10 cellular contexts compared by ENCODE assay signal in the genomic region with DNA sequence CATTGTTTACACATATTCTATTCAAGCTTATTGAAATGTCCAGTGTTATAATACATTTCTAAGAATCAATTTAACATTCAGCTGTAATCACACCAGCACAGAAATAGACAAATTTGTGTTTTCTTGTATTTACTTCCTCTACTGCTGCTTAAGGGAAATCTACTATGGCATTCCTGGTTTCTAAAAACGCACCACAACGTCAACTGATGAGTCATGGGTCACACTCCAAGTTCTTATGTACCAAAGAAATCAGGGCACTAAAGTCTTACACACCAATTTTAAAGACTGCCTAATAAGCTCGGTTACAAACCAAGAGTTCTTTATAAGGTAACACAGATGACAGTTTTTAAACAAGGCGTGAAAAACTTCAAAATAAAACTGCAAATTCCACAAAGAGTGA. TPM values are rescaled to one million over a fixed set of nuclear protein-coding genes. Genes with fewer than 3 reads are reported as not detected.
DNase-seq lines count a peak whose midpoint lies in the region; ATAC-seq, FAIRE-seq and TF ChIP-seq lines count a peak whose summit lies in the region.
"Had no signal": no experiment of that assay in that cellular context is flagged by ENCODE, and none has a peak within 500 bp of the region (broad histone marks: within the 10 kb centered on the region; RNA-seq: fewer than 3 reads in every experiment).

No MANE protein-coding gene starts in this region.

- no peak overlapping the region for H3K4me3 ChIP-seq in cardiac muscle cell
- H3K4me3 ChIP-seq in K562: no peak overlapping the region
- no peak overlapping the region for H3K4me3 ChIP-seq in keratinocyte (ENCODE audit: control insufficient read depth in 2 of 3, extremely low read depth in 1 of 3, insufficient read depth in 2 of 3, low read depth in 1 of 3, low read length in 3 of 3)
- H3K4me3 ChIP-seq: thyroid gland had no signal

- H3K79me2 ChIP-seq in K562 (ENCODE audit: control insufficient read depth, insufficient read depth, low read length) (no peaks in the 10 kb centered on the region; the same call in 1 of the 3 replicates), keratinocyte (ENCODE audit: control insufficient read depth, insufficient read depth, low read length) (peaks cover 91% of the 10 kb centered on the region)

- peak; percentile 23 for FAIRE-seq in K562 (lab: Jason Lieb, UNC)
- peak; percentile 69 for FAIRE-seq in keratinocyte (lab: Jason Lieb, UNC)

- intact Hi-C loops in Right ventricle myocardium inferior (cut with DNase I) (no loop called here), K562 (cut with micrococcal nuclease) (no loop called here)

- no peaks in the 10 kb centered on the region for H4K20me1 ChIP-seq in K562 (replicated peaks; ENCODE audit: control insufficient read depth, insufficient read depth, low read length)
- peaks cover 4% of the 10 kb centered on the region for H4K20me1 ChIP-seq in keratinocyte (ENCODE audit: control insufficient read depth, extremely low read depth, insufficient read depth, low read length)

- TF ChIP-seq POLR2A in K562 (conservative IDR thresholded peaks at IDR 0.05) (no peak), GM18505 (IDR thresholded peaks at IDR 0.05; ENCODE audit: borderline replicate concordance, extremely low read depth, insufficient read depth, insufficient read length) (no peak)

- TF ChIP-seq CTCF in cardiac muscle cell (IDR thresholded peaks at IDR 0.05; ENCODE audit: low read depth, low read length): no peak
- no peak for TF ChIP-seq CTCF in K562 (IDR thresholded peaks at IDR 0.05 in 2 of 3, conservative IDR thresholded peaks at IDR 0.05 in 1 of 3; ENCODE audit: insufficient read depth in 2 of 3, low read depth in 1 of 3, low read length in 3 of 3)
- TF ChIP-seq CTCF in keratinocyte (optimal IDR thresholded peaks at IDR 0.05 in 1 of 3, IDR thresholded peaks at IDR 0.05 in 1 of 3, conservative IDR thresholded peaks at IDR 0.05 in 1 of 3; ENCODE audit: extremely low read depth in 1 of 3, insufficient read depth in 2 of 3, low read length in 3 of 3): no peak

- TF ChIP-seq EP300 in K562 (IDR thresholded peaks at IDR 0.05; ENCODE audit: low read length): no peak

- TF ChIP-seq RAD21 in K562 (CRISPR knock-in tag; conservative IDR thresholded peaks at IDR 0.05 in 1 of 2, IDR thresholded peaks at IDR 0.05 in 1 of 2): no peak

- ATAC-seq in Right ventricle myocardium inferior (no peak), K562 (no peak), HG03039 (IDR thresholded peaks at IDR 0.05; ENCODE audit: unreplicated experiment) (no peak), GM18505 (IDR thresholded peaks at IDR 0.05; ENCODE audit: unreplicated experiment) (no peak), HG02840 (IDR thresholded peaks at IDR 0.05; ENCODE audit: low FRiP score, unreplicated experiment) (no peak)

- no peak overlapping the region for H3K9ac ChIP-seq in K562 (ENCODE audit: insufficient read depth in 1 of 2, low read depth in 2 of 2, low read length in 2 of 2)
- no peak overlapping the region for H3K9ac ChIP-seq in keratinocyte (ENCODE audit: control insufficient read depth, extremely low read depth, insufficient read depth, low read length)

- H2AFZ ChIP-seq in K562 (ENCODE audit: low read depth, low read length): no peak overlapping the region
- no peak overlapping the region for H2AFZ ChIP-seq in keratinocyte (ENCODE audit: control insufficient read depth, low read length)

- H3K4me2 ChIP-seq in K562 (ENCODE audit: insufficient read depth, low read length) (no peak overlapping the region), keratinocyte (ENCODE audit: control insufficient read depth, extremely low read depth, insufficient read depth, low read depth, low read length) (peak overlapping the region; percentile 25)

- H3K27me3 ChIP-seq in cardiac muscle cell (no peaks in the 10 kb centered on the region), K562 (ENCODE audit: control insufficient read depth in 2 of 2, insufficient read depth in 2 of 2, low read length in 2 of 2) (no peaks in the 10 kb centered on the region), keratinocyte (ENCODE audit: control insufficient read depth, extremely low read depth, insufficient read depth, low read length) (no peaks in the 10 kb centered on the region)
- H3K27me3 ChIP-seq: thyroid gland had no signal

- H3K4me1 ChIP-seq in cardiac muscle cell (ENCODE audit: low read depth) (no peaks in the 10 kb centered on the region), K562 (replicated peaks in 1 of 2; ENCODE audit: control insufficient read depth in 2 of 2, insufficient read depth in 2 of 2, low read length in 2 of 2) (peaks cover 0 to 7% of the 10 kb centered on the region in 2 experiments; a peak in 4 of 5 replicates), keratinocyte (ENCODE audit: control insufficient read depth, extremely low read depth, insufficient read depth, low read length) (peaks cover 13% of the 10 kb centered on the region)

- CTCF ChIA-PET in K562 (lab: Yijun Ruan, JAX; ENCODE audit: low intra/inter-chr PET ratio): interaction anchor here (0.6 kb wide), 1 partner anchor 390 kb away, joined by 3 read pairs; no protein-coding TSS in a partner anchor

- no peaks in the 10 kb centered on the region for H3K36me3 ChIP-seq in cardiac muscle cell
- H3K36me3 ChIP-seq in K562 (ENCODE audit: control insufficient read depth, insufficient read depth, low read length): no peaks in the 10 kb centered on the region
- H3K36me3 ChIP-seq in keratinocyte (ENCODE audit: control insufficient read depth in 2 of 2, extremely low read depth in 1 of 2, insufficient read depth in 2 of 2, low read length in 2 of 2): peaks cover 0 to 1% of the 10 kb centered on the region in 2 experiments
- H3K36me3 ChIP-seq: thyroid gland had no signal

- peak; percentile 6 to 83 for DNase-seq in cardiac muscle cell (ENCODE audit: low read depth in 1 of 2, low spot score in 1 of 2)
- DNase-seq in Right ventricle myocardium inferior (ENCODE audit: missing footprints): no peak
- DNase-seq in K562 (ENCODE audit: extremely low read depth in 1 of 4, low spot score in 3 of 4): peak in 1 of 4 experiments; percentile 27
- no peak for DNase-seq in keratinocyte (ENCODE audit: low read depth, low spot score)
- no peak for DNase-seq in amygdala (lab: John Stamatoyannopoulos, UW)
- DNase-seq: activated T-cell treated with anti-CD3 and anti-CD28 coated beads, Interleukin-2, amount 50 U/mL, for 24 hours had no signal

- dilution Hi-C loops in keratinocyte (cut with MboI; ENCODE audit: extremely low pct_ligation_motif_present, low sequenced_read_pairs): no loop called here

- WGBS in K562 (ENCODE audit: insufficient coverage, low coverage, missing lambda C conversion rate): 8% methylated on average over 4 of the region's 4 CpGs

- H3K27ac ChIP-seq in cardiac muscle cell: no peak overlapping the region
- H3K27ac ChIP-seq in K562 (ENCODE audit: extremely low read depth, low read depth, low read length): no peak overlapping the region
- H3K27ac ChIP-seq in keratinocyte (ENCODE audit: control insufficient read depth, insufficient read depth, low read length): peak overlapping the region; percentile 37
- H3K27ac ChIP-seq: thyroid gland had no signal

- POLR2A ChIA-PET in K562 (lab: Yijun Ruan, JAX): no interaction called here

- no peaks in the 10 kb centered on the region for H3K9me1 ChIP-seq in K562 (ENCODE audit: control insufficient read depth, insufficient read depth, low read length)
- no peaks in the 10 kb centered on the region for H3K9me1 ChIP-seq in keratinocyte (ENCODE audit: control insufficient read depth, extremely low read depth, insufficient read depth, low read length)

- BruUV-seq in K562 (replicated peaks; lab: Mats Ljungman, UMichigan): no TSS peak

- H3K9me3 ChIP-seq in cardiac muscle cell (ENCODE audit: low read depth) (no peaks in the 10 kb centered on the region), K562 (replicated peaks; ENCODE audit: control insufficient read depth, insufficient read depth, low read depth, low read length) (no peaks in the 10 kb centered on the region), keratinocyte (ENCODE audit: control insufficient read depth, low read depth, low read length) (no peaks in the 10 kb centered on the region)
- H3K9me3 ChIP-seq: thyroid gland had no signal

- in situ Hi-C loops in K562 (cut with MboI): no loop called here

RNA-seq across cellular contexts. Expression of a gene that starts 13.2 kb away (rescaled TPM):
- total RNA-seq in cardiac muscle cell (7.4 and 11.6 TPM in 2 replicates), Right ventricle myocardium inferior (11.4 TPM), K562 (2014; rRNA removed) (2.2 and 3.1 TPM in 2 replicates), K562 (2014; rRNA removed; fragmentation: Illumina TruSeq; extraction: Trizol) (4.8 and 5.2 TPM in 2 replicates), K562 (2015; rRNA removed; fragmentation: Illumina TruSeq; extraction: Trizol) (5.5 TPM in 2 replicates), K562 (2021) (4.2 and 4.4 TPM in 2 replicates)
- polyA plus RNA-seq in cardiac muscle cell (7.1 and 10.1 TPM in 2 replicates), K562 (2011; rRNA removed) (3.6 and 4.0 TPM in 2 replicates), K562 (2014; fragmentation: Illumina TruSeq; extraction: Trizol) (4.2 and 5.0 TPM in 2 replicates), K562 (2014; fragmentation: Nextera tagmentation; extraction: Ambion mirVana) (1 to 10 TPM; 1.5 to 2.1 TPM), K562 (2014; rRNA removed) (2.6 and 2.7 TPM in 2 replicates), keratinocyte (12.1 to 17.0 TPM (median 14.4 TPM) in 3 replicates)
- 2.9 and 5.1 TPM in 2 replicates for total RNA-seq in K562 (2011; cell fraction: chromatin; rRNA removed; ENCODE audit: low replicate concordance)
- 1.8 and 2.1 TPM in 2 replicates for total RNA-seq in K562 (2011; cell fraction: nucleolus; rRNA removed)
- total RNA-seq in K562 (2011; cell fraction: nucleoplasm; rRNA removed): 3.2 and 3.8 TPM in 2 replicates
- 1.8 and 2.7 TPM in 2 replicates for polyA plus RNA-seq in K562 (2011; cell fraction: cytosol; rRNA removed)
- 2.6 TPM in 2 replicates for polyA plus RNA-seq in K562 (2011; cell fraction: nucleus; rRNA removed)
- polyA plus RNA-seq in K562 (2012): 3.0 TPM in 2 replicates
- 6.4 and 7.1 TPM in 2 replicates for polyA minus RNA-seq in K562 (2011; rRNA and poly(A)+ RNA removed)
- polyA minus RNA-seq in K562 (2011; cell fraction: cytosol; rRNA and poly(A)+ RNA removed): 3.1 and 3.4 TPM in 2 replicates
- polyA minus RNA-seq in K562 (2011; cell fraction: nucleus; rRNA and poly(A)+ RNA removed): 2.8 and 3.8 TPM in 2 replicates
- 5.5 TPM for polyA plus RNA-seq in keratinocyte (2011; ENCODE audit: low read depth)
- 9.5 and 13.5 TPM in 2 replicates for polyA plus RNA-seq in keratinocyte (2011; cell fraction: cytosol; rRNA removed)
- 18.1 and 19.1 TPM in 2 replicates for polyA plus RNA-seq in keratinocyte (2011; cell fraction: nucleus; rRNA removed)
- polyA plus RNA-seq in keratinocyte (2012; ENCODE audit: low replicate concordance): 9.1 and 10.4 TPM in 2 replicates
- polyA minus RNA-seq in keratinocyte: 16.2 to 22.1 TPM (median 19.6 TPM) in 3 replicates
- 11.5 TPM for polyA minus RNA-seq in keratinocyte (2011; cell fraction: cytosol; rRNA and poly(A)+ RNA removed)
- 17.7 and 35.8 TPM in 2 replicates for polyA minus RNA-seq in keratinocyte (2011; cell fraction: nucleus; rRNA and poly(A)+ RNA removed)

RNA-seq across cellular contexts. Expression of a gene that starts 14.6 kb away (rescaled TPM):
- total RNA-seq in cardiac muscle cell (106 and 116 TPM in 2 replicates), Right ventricle myocardium inferior (89.1 TPM), K562 (2014; rRNA removed) (108 and 129 TPM in 2 replicates), K562 (2014; rRNA removed; fragmentation: Illumina TruSeq; extraction: Trizol) (118 and 131 TPM in 2 replicates), K562 (2015; rRNA removed; fragmentation: Illumina TruSeq; extraction: Trizol) (105 and 107 TPM in 2 replicates), K562 (2021) (104 and 111 TPM in 2 replicates)
- polyA plus RNA-seq in cardiac muscle cell (101 and 114 TPM in 2 replicates), K562 (2011; rRNA removed) (145 and 172 TPM in 2 replicates), K562 (2014; fragmentation: Illumina TruSeq; extraction: Trizol) (154 and 170 TPM in 2 replicates), K562 (2014; fragmentation: Nextera tagmentation; extraction: Ambion mirVana) (100 to 1,000 TPM; 179 to 188 TPM), K562 (2014; rRNA removed) (119 and 159 TPM in 2 replicates), keratinocyte (152 to 235 TPM (median 204 TPM) in 3 replicates)
- 44.8 and 55.5 TPM in 2 replicates for total RNA-seq in K562 (2011; cell fraction: chromatin; rRNA removed; ENCODE audit: low replicate concordance)
- total RNA-seq in K562 (2011; cell fraction: nucleolus; rRNA removed): 33.3 and 35.7 TPM in 2 replicates
- 48.0 and 61.0 TPM in 2 replicates for total RNA-seq in K562 (2011; cell fraction: nucleoplasm; rRNA removed)
- 79.9 and 122 TPM in 2 replicates for polyA plus RNA-seq in K562 (2011; cell fraction: cytosol; rRNA removed)
- polyA plus RNA-seq in K562 (2011; cell fraction: nucleus; rRNA removed): 89.2 and 128 TPM in 2 replicates
- polyA plus RNA-seq in K562 (2012): 143 and 185 TPM in 2 replicates
- 71.0 and 88.5 TPM in 2 replicates for polyA minus RNA-seq in K562 (2011; rRNA and poly(A)+ RNA removed)
- polyA minus RNA-seq in K562 (2011; cell fraction: cytosol; rRNA and poly(A)+ RNA removed): 28.0 and 43.2 TPM in 2 replicates
- polyA minus RNA-seq in K562 (2011; cell fraction: nucleus; rRNA and poly(A)+ RNA removed): 17.1 and 43.1 TPM in 2 replicates
- 183 TPM for polyA plus RNA-seq in keratinocyte (2011; ENCODE audit: low read depth)
- 199 and 322 TPM in 2 replicates for polyA plus RNA-seq in keratinocyte (2011; cell fraction: cytosol; rRNA removed)
- polyA plus RNA-seq in keratinocyte (2011; cell fraction: nucleus; rRNA removed): 96.8 and 102 TPM in 2 replicates
- 193 and 217 TPM in 2 replicates for polyA plus RNA-seq in keratinocyte (2012; ENCODE audit: low replicate concordance)
- 29.4 to 86.5 TPM (median 63.1 TPM) in 3 replicates for polyA minus RNA-seq in keratinocyte
- polyA minus RNA-seq in keratinocyte (2011; cell fraction: cytosol; rRNA and poly(A)+ RNA removed): 79.4 TPM
- 18.8 and 27.7 TPM in 2 replicates for polyA minus RNA-seq in keratinocyte (2011; cell fraction: nucleus; rRNA and poly(A)+ RNA removed)

Comparison
In these comparisons a context has a peak if more than half of its experiments do, and no peak if none do; other contexts are left out.
1. DNase-seq: peak in cardiac muscle cell (2 of 2); none in Right ventricle myocardium inferior (single experiment), keratinocyte (single experiment) and amygdala (0 of 56).